ENCODE assay signal across 8 cellular contexts in the genomic region with DNA sequence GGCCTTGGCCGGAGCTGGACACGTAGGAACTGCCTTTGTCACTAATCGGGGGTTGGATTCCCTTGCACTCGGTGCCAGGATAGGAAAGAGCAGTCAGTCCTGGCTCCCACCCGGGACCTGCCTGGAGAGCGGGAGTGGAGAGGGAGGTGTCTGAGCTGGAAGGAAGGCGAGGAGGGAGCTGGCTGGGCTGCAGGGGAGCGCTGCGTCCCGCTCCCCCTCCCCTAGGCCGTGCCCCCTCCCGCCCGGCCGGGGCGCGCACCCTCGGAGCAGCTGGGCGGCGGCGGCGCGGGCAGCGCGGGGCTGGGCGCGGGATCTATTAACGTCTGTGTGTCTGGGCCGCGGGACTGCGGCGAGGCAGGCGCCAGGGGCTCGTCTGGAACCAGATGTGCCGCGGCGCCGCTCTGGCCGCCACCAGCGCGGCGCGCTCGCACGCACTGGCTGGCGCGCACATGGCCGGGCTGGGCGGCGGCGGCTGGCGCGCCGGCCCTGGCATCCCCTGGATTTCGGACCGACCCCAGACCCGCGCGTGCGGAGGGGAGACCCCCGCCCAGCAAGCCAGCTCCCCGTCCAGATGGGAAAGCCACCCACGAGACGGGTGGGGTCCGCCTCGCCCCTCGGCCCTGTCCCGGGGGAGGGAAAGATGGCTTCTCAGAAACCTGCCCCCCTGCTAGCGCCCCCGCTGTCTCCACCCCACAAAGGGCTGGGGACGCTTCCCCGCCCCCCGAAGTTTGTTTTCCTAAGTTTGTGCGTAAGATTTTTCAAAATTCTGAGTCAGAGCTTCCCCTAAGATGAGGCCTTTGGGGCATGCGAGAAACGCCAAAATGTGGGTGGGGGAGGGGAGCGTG.
DNase-seq lines count a peak whose midpoint lies in the region; ATAC-seq and TF ChIP-seq lines count a peak whose summit lies in the region.

No MANE protein-coding gene starts in this region.

- no peak for TF ChIP-seq CTCF in astrocyte of the cerebellum (IDR thresholded peaks at IDR 0.05; ENCODE audit: low read depth, low read length, missing control alignments)
- TF ChIP-seq CTCF in GM10248 (IDR thresholded peaks at IDR 0.05; ENCODE audit: control extremely low read depth, extremely low read depth, low read depth, missing control alignments): no peak

- POLR2A ChIA-PET in GM10248 (lab: Yijun Ruan, JAX): no interaction called here

- DNase-seq in COR-L47 (lab: John Stamatoyannopoulos, UW) (peak; percentile 56), NT2/D1 (ENCODE audit: low read depth, low spot score) (no peak), astrocyte of the cerebellum (ENCODE audit: low read depth) (no peak), iPS-NIHi11 (ENCODE audit: low spot score) (peak; percentile 94), GM10248 (ENCODE audit: extremely low spot score) (no peak)
- DNase-seq in stimulated activated CD4-positive, alpha-beta T cell treated with anti-CD3 and anti-CD28 coated beads, Interleukin-4, amount 100 ng/mL, for 24 hours: peak; percentile 52
- no peak for DNase-seq in activated CD4-positive, CD25-positive, alpha-beta regulatory T cell (lab: John Stamatoyannopoulos, UW)

- H3K4me1 ChIP-seq in NT2/D1 (ENCODE audit: insufficient read depth, insufficient read length): peaks cover 16% of the 10 kb centered on the region

- ATAC-seq in GM18907 (IDR thresholded peaks at IDR 0.05; ENCODE audit: unreplicated experiment): no peak

- no peaks in the 10 kb centered on the region for H3K9me3 ChIP-seq in NT2/D1 (ENCODE audit: insufficient read depth, low read length)

- in situ Hi-C loops in astrocyte of the cerebellum (cut with HindIII; ENCODE audit: low sequenced_read_pairs): loop anchor here (5.0 kb wide), 1 partner anchor 80 kb away; no protein-coding TSS in a partner anchor

- H3K9ac ChIP-seq in NT2/D1 (ENCODE audit: insufficient read length, low read depth): peak overlapping the region; percentile 82

- H3K27me3 ChIP-seq in NT2/D1 (ENCODE audit: insufficient read depth, insufficient read length): peaks cover 7% of the 10 kb centered on the region

- H3K4me3 ChIP-seq in NT2/D1 (ENCODE audit: insufficient read length, low read depth) (peak overlapping the region; percentile 53), astrocyte of the cerebellum (ENCODE audit: low read depth, low read length) (peak overlapping the region; percentile 31)

- CTCF ChIA-PET in GM10248 (lab: Yijun Ruan, JAX): no interaction called here

- H3K36me3 ChIP-seq in NT2/D1 (ENCODE audit: insufficient read depth, insufficient read length, low read length): no peaks in the 10 kb centered on the region

Comparison
In these comparisons a context has a peak if more than half of its experiments do, and no peak if none do; other contexts are left out.
1. DNase-seq: peak in COR-L47 (single experiment), iPS-NIHi11 (single experiment) and stimulated activated CD4-positive, alpha-beta T cell treated with anti-CD3 and anti-CD28 coated beads, Interleukin-4, amount 100 ng/mL, for 24 hours (single experiment); none in NT2/D1 (single experiment), astrocyte of the cerebellum (single experiment), activated CD4-positive, CD25-positive, alpha-beta regulatory T cell (0 of 4) and GM10248 (single experiment).